ENCODE assay signal across 1 cellular context in the genomic region with DNA sequence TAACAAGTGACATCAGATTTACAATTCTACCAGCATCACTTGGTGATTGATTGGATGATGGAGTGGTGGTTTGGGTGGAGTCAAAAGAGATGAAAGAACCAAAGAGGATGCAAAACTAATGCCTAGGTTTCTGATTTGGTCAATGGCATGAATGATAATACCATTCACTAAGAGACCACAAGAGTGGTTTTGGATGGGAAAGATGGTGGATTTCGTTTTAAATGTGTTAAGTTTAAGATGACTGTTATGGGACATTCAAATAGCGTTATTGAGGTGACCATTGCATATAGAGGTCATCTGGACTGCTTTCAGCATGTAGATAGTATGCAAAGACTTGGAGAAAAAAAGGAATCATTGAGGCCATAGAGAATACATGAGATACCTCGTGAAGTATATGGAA.
TF ChIP-seq lines count a peak whose summit lies in the region.

No MANE protein-coding gene starts in this region.

TF ChIP-seq in HepG2, 621 proteins besides CTCF, POLR2A, EP300 and RAD21:
- TF ChIP-seq RCOR2 (CRISPR knock-in tag; IDR thresholded peaks at IDR 0.05) (no peak), ZNF766 (CRISPR knock-in tag; IDR thresholded peaks at IDR 0.05; ENCODE audit: borderline replicate concordance) (no peak), EZH2 (conservative IDR thresholded peaks at IDR 0.05; ENCODE audit: low read depth, low read length) (no peak), HNRNPUL1 (IDR thresholded peaks at IDR 0.05; ENCODE audit: low read depth, low read length) (no peak), HHEX (CRISPR knock-in tag; IDR thresholded peaks at IDR 0.05) (no peak), FOXP1 (IDR thresholded peaks at IDR 0.05) (no peak), FOXP1 (CRISPR knock-in tag; IDR thresholded peaks at IDR 0.05) (no peak), LCORL (IDR thresholded peaks at IDR 0.05) (no peak), LCORL (CRISPR knock-in tag; IDR thresholded peaks at IDR 0.05) (no peak), MEF2D (CRISPR knock-in tag; IDR thresholded peaks at IDR 0.05) (no peak), MAF1 (CRISPR knock-in tag; IDR thresholded peaks at IDR 0.05; ENCODE audit: borderline replicate concordance) (no peak), HNF1A (IDR thresholded peaks at IDR 0.05; ENCODE audit: low read depth) (no peak), HNF1A (CRISPR knock-in tag; IDR thresholded peaks at IDR 0.05; ENCODE audit: borderline replicate concordance) (no peak), RARG (CRISPR knock-in tag; IDR thresholded peaks at IDR 0.05; ENCODE audit: low read depth) (no peak), MBD4 (IDR thresholded peaks at IDR 0.05; ENCODE audit: borderline replicate concordance, low read length) (no peak)
TF ChIP-seq in HepG2: peak in this region for 0.
